ENCODE assay signal across 18 cellular contexts in genomic region chr5:96677496-96677895, GRCh38.
"Had no signal": no experiment of that assay in that cellular context is flagged by ENCODE, and none has a peak within 500 bp of the region (broad histone marks: within the 10 kb centered on the region; RNA-seq: fewer than 3 reads in every experiment).

No MANE protein-coding gene starts in this region.

- H3K9me3 Mint-ChIP-seq: effector memory CD8-positive, alpha-beta T cell; nephron; stimulated activated memory B cell treated with anti-CD40 and anti-IgM and Interleukin-4, amounts not matched to agents 10 μg/mL and 1 μg/mL and 100 μg/mL, for 72 hours; stimulated activated naive CD8-positive, alpha-beta T cell treated with anti-CD3 and anti-CD28 coated beads, Interleukin-15, Interleukin-2, amounts not matched to agents 100 ng/mL and 50 ng/mL, for 24 hours had no signal

- H3K4me1 ChIP-seq: psoas muscle, testis had no signal

- H3K4me3 Mint-ChIP-seq: effector memory CD8-positive, alpha-beta T cell; nephron; stimulated activated memory B cell treated with anti-CD40 and anti-IgM and Interleukin-4, amounts not matched to agents 10 μg/mL and 1 μg/mL and 100 μg/mL, for 72 hours; stimulated activated naive CD8-positive, alpha-beta T cell treated with anti-CD3 and anti-CD28 coated beads, Interleukin-15, Interleukin-2, amounts not matched to agents 100 ng/mL and 50 ng/mL, for 24 hours had no signal

- H3K9me3 ChIP-seq: esophagus muscularis mucosa, gastrocnemius medialis, psoas muscle, spleen, testis, transverse colon had no signal

- ATAC-seq: effector memory CD8-positive, alpha-beta T cell; gastrocnemius medialis; left cardiac atrium; psoas muscle; sciatic nerve; stimulated activated memory B cell treated with anti-CD40 and anti-IgM and Interleukin-4, amounts not matched to agents 10 μg/mL and 1 μg/mL and 100 μg/mL, for 72 hours had no signal

- H3K4me1 Mint-ChIP-seq: nephron had no signal

- H3K27ac Mint-ChIP-seq: nephron; stimulated activated memory B cell treated with anti-CD40 and anti-IgM and Interleukin-4, amounts not matched to agents 10 μg/mL and 1 μg/mL and 100 μg/mL, for 72 hours; stimulated activated naive CD8-positive, alpha-beta T cell treated with anti-CD3 and anti-CD28 coated beads, Interleukin-15, Interleukin-2, amounts not matched to agents 100 ng/mL and 50 ng/mL, for 24 hours had no signal

- H3K4me3 ChIP-seq: esophagus muscularis mucosa, gastrocnemius medialis, psoas muscle, spleen, testis, transverse colon had no signal

- DNase-seq: effector memory CD8-positive, alpha-beta T cell; gastrocnemius medialis; kidney; left cardiac atrium; mammary epithelial cell; psoas muscle; retina; spleen; stimulated activated CD4-positive, alpha-beta T cell treated with anti-CD3 and anti-CD28 coated beads, Interleukin-15, amount 100 ng/mL, for 24 hours; stimulated activated CD4-positive, alpha-beta T cell treated with anti-CD3 and anti-CD28 coated beads, Interleukin-1b, Interleukin-23, amount 100 ng/mL, for 48 hours; stimulated activated CD4-positive, alpha-beta T cell treated with anti-CD3 and anti-CD28 coated beads, Interleukin-4, amount 100 ng/mL, for 24 hours; testis; transverse colon had no signal

- H3K36me3 ChIP-seq: gastrocnemius medialis had no signal

- H3K27me3 Mint-ChIP-seq: effector memory CD8-positive, alpha-beta T cell; stimulated activated memory B cell treated with anti-CD40 and anti-IgM and Interleukin-4, amounts not matched to agents 10 μg/mL and 1 μg/mL and 100 μg/mL, for 72 hours; stimulated activated naive CD8-positive, alpha-beta T cell treated with anti-CD3 and anti-CD28 coated beads, Interleukin-15, Interleukin-2, amounts not matched to agents 100 ng/mL and 50 ng/mL, for 24 hours had no signal
